1 cellular context compared by ENCODE assay signal in the genomic region with DNA sequence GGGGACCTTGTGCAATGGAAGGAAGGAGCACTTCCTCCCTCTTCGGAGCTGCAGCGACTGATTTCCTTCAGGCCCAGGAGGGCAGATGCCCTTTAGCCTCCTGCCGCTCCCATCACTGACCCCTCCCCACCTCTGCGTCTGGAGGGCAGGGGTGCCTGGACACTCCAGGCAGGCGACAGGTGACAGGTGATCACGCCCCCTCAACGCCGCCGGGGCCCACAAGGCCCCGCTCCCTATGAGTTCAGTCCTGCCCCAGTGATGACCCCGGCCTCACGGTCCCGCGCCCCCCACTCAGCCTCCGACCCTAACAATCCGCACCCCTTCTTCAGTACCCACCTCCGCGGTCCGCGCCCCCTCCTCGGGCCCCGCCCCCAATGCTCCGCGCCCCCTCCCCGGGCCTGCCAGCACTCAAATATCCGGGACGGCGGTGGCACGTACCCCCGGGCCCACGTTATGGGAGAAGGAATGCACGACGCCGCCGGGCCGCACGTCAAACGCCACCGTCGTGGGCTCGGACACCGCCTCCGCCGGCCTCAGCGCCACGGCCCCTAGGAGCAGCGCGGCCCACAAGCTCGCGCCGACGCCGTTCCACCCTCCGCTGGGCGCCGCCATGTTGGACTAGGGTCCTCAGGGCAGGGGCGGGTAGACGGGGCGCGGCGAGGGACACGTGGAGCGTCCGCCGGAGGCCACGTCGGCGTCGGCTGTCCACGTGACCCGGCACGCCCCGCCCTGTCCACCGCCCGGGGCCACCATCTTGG.
TF ChIP-seq lines count a peak whose summit lies in the region.

Gene MYDGF, minus strand, starts transcription at position 620 of the 758 bp plus-strand sequence. Its CDS starts 8 bp downstream, at position 612.

TF ChIP-seq in K562, 482 proteins besides CTCF, POLR2A, EP300 and RAD21 (continued from another document and continues in another):
- TF ChIP-seq, protein P1, sequence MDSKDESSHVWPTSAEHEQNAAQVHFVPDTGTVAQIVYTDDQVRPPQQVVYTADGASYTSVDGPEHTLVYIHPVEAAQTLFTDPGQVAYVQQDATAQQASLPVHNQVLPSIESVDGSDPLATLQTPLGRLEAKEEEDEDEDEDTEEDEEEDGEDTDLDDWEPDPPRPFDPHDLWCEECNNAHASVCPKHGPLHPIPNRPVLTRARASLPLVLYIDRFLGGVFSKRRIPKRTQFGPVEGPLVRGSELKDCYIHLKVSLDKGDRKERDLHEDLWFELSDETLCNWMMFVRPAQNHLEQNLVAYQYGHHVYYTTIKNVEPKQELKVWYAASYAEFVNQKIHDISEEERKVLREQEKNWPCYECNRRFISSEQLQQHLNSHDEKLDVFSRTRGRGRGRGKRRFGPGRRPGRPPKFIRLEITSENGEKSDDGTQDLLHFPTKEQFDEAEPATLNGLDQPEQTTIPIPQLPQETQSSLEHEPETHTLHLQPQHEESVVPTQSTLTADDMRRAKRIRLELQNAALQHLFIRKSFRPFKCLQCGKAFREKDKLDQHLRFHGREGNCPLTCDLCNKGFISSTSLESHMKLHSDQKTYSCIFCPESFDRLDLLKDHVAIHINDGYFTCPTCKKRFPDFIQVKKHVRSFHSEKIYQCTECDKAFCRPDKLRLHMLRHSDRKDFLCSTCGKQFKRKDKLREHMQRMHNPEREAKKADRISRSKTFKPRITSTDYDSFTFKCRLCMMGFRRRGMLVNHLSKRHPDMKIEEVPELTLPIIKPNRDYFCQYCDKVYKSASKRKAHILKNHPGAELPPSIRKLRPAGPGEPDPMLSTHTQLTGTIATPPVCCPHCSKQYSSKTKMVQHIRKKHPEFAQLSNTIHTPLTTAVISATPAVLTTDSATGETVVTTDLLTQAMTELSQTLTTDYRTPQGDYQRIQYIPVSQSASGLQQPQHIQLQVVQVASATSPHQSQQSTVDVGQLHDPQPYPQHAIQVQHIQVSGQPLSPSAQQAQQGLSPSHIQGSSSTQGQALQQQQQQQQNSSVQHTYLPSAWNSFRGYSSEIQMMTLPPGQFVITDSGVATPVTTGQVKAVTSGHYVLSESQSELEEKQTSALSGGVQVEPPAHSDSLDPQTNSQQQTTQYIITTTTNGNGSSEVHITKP (IDR thresholded peaks at IDR 0.05; ENCODE audit: partially characterized antibody) = no peak
- peak; percentile 35 for TF ChIP-seq EGR1 (conservative IDR thresholded peaks at IDR 0.05)
- no peak for TF ChIP-seq CLOCK (CRISPR knock-in tag; IDR thresholded peaks at IDR 0.05; ENCODE audit: borderline replicate concordance)
- peak; percentile 3 for TF ChIP-seq CEBPB (tag; IDR thresholded peaks at IDR 0.05)
- TF ChIP-seq NONO (IDR thresholded peaks at IDR 0.05; ENCODE audit: low read depth in 2 of 2, low read length in 1 of 2) = peak; percentile 70 to 74; a peak in 3 of 4 replicates
- peak; percentile 63 for TF ChIP-seq ZFX (CRISPR knock-in tag; IDR thresholded peaks at IDR 0.05)
- TF ChIP-seq, protein P2, sequence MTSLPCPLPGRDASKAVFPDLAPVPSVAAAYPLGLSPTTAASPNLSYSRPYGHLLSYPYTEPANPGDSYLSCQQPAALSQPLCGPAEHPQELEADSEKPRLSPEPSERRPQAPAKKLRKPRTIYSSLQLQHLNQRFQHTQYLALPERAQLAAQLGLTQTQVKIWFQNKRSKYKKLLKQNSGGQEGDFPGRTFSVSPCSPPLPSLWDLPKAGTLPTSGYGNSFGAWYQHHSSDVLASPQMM (CRISPR knock-in tag; IDR thresholded peaks at IDR 0.05) = no peak
- TF ChIP-seq, protein P3, sequence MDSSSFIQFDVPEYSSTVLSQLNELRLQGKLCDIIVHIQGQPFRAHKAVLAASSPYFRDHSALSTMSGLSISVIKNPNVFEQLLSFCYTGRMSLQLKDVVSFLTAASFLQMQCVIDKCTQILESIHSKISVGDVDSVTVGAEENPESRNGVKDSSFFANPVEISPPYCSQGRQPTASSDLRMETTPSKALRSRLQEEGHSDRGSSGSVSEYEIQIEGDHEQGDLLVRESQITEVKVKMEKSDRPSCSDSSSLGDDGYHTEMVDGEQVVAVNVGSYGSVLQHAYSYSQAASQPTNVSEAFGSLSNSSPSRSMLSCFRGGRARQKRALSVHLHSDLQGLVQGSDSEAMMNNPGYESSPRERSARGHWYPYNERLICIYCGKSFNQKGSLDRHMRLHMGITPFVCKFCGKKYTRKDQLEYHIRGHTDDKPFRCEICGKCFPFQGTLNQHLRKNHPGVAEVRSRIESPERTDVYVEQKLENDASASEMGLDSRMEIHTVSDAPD (CRISPR knock-in tag; IDR thresholded peaks at IDR 0.05) = no peak
- no peak for TF ChIP-seq CUX1 (CRISPR knock-in tag; IDR thresholded peaks at IDR 0.05)
- no peak for TF ChIP-seq ZNF764 (CRISPR knock-in tag; IDR thresholded peaks at IDR 0.05; ENCODE audit: low read depth)
- TF ChIP-seq RNF219 (CRISPR knock-in tag; IDR thresholded peaks at IDR 0.05) = no peak
- peak; percentile 70 for TF ChIP-seq CCNT2 (IDR thresholded peaks at IDR 0.05; ENCODE audit: borderline replicate concordance, extremely low read depth, insufficient read length, low read depth, low read length)
- no peak for TF ChIP-seq ZZZ3 (IDR thresholded peaks at IDR 0.05)
- no peak for TF ChIP-seq NFRKB (IDR thresholded peaks at IDR 0.05; ENCODE audit: low read depth)
- TF ChIP-seq ZNF589 (CRISPR knock-in tag; IDR thresholded peaks at IDR 0.05; ENCODE audit: low read depth) = no peak
- TF ChIP-seq NCOA6 (IDR thresholded peaks at IDR 0.05) = peak; percentile 72
- no peak for TF ChIP-seq CBX8 (IDR thresholded peaks at IDR 0.05; ENCODE audit: borderline replicate concordance, extremely low read depth, low read depth, low read length, poor library complexity, severe bottlenecking)
- TF ChIP-seq SUPT5H (IDR thresholded peaks at IDR 0.05) = peak; percentile 80
- TF ChIP-seq ZNF124 (CRISPR knock-in tag; IDR thresholded peaks at IDR 0.05) = no peak
- peak; percentile 87 for TF ChIP-seq SAP30 (IDR thresholded peaks at IDR 0.05; ENCODE audit: borderline replicate concordance, insufficient read depth, low read depth, low read length, poor library complexity, severe bottlenecking)
- no peak for TF ChIP-seq ZNF311 (CRISPR knock-in tag; IDR thresholded peaks at IDR 0.05)
- TF ChIP-seq, protein P4, sequence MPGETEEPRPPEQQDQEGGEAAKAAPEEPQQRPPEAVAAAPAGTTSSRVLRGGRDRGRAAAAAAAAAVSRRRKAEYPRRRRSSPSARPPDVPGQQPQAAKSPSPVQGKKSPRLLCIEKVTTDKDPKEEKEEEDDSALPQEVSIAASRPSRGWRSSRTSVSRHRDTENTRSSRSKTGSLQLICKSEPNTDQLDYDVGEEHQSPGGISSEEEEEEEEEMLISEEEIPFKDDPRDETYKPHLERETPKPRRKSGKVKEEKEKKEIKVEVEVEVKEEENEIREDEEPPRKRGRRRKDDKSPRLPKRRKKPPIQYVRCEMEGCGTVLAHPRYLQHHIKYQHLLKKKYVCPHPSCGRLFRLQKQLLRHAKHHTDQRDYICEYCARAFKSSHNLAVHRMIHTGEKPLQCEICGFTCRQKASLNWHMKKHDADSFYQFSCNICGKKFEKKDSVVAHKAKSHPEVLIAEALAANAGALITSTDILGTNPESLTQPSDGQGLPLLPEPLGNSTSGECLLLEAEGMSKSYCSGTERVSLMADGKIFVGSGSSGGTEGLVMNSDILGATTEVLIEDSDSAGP (CRISPR knock-in tag; IDR thresholded peaks at IDR 0.05) = no peak
- no peak for TF ChIP-seq BCL6 (CRISPR knock-in tag; IDR thresholded peaks at IDR 0.05)
- TF ChIP-seq CREBBP (IDR thresholded peaks at IDR 0.05; ENCODE audit: low read depth, low read length) = no peak
